8 cellular contexts compared by ENCODE assay signal in genomic region chr17:17151962-17152361, GRCh38. TPM values are rescaled to one million over a fixed set of nuclear protein-coding genes. Genes with fewer than 3 reads are reported as not detected.
A peak's percentile ranks its signal among the peaks of the same experiment; 100 is the strongest.
DNase-seq lines count a peak whose midpoint lies in the region; ATAC-seq and TF ChIP-seq lines count a peak whose summit lies in the region.

No MANE protein-coding gene starts in this region.

- POLR2A ChIA-PET in WTC11 (lab: Charles Lee) = no interaction called here

- no peak for TF ChIP-seq CTCF in WTC11 (IDR thresholded peaks at IDR 0.05)

- no peak overlapping the region for H3K27ac Mint-ChIP-seq in WTC11

- H3K36me3 Mint-ChIP-seq in WTC11 = peaks cover 52% of the 10 kb centered on the region

- no peaks in the 10 kb centered on the region for H3K27me3 Mint-ChIP-seq in WTC11 (ENCODE audit: low read depth)

- CTCF ChIA-PET in WTC11 (lab: Charles Lee) = interaction anchor here (1.0 kb wide), 1 partner anchor 10 kb away, joined by 6 read pairs; no protein-coding TSS in a partner anchor

- DNase-seq in A172 (ENCODE audit: low spot score) (peak; percentile 99), HUDEP-2 (lab: John Stamatoyannopoulos, UW; ENCODE audit: unreplicated experiment in 76 of 76) (peak in 69 of 76 experiments; percentile 7 to 84 (median 60)), anterior cingulate cortex (lab: John Stamatoyannopoulos, UW) (peak in 55 of 58 donors; percentile 27 to 94 (median 76)), hypothalamus (lab: John Stamatoyannopoulos, UW) (peak in 49 of 51 donors; percentile 5 to 92 (median 73)), NCI-H1048 (lab: John Stamatoyannopoulos, UW) (no peak), WTC11 (ENCODE audit: low spot score) (no peak)
- peak; percentile 15 for DNase-seq in stimulated activated CD4-positive, alpha-beta T cell treated with anti-CD3 and anti-CD28 coated beads, Interleukin-4, amount 100 ng/mL, for 1 hour

- no peaks in the 10 kb centered on the region for H3K9me3 Mint-ChIP-seq in WTC11

- ATAC-seq in WTC11 (no peak), HG02885 (IDR thresholded peaks at IDR 0.05; ENCODE audit: poor library complexity, unreplicated experiment) (no peak)

- H3K4me1 Mint-ChIP-seq in WTC11 = no peaks in the 10 kb centered on the region

- no peak overlapping the region for H3K4me3 Mint-ChIP-seq in WTC11

TF ChIP-seq in WTC11, 78 proteins besides CTCF, POLR2A, EP300 and RAD21:
- TF ChIP-seq ZSCAN18 (CRISPR knock-in tag; IDR thresholded peaks at IDR 0.05) = no peak

RNA-seq across cellular contexts. Expression of gene PLD6, which starts 54.2 kb away (rescaled TPM):
- total RNA-seq in A172 (2014; rRNA removed; shearing (Covaris generic)) = 10.8 and 15.1 TPM in 2 replicates
- 1.2 to 2.6 TPM (median 2.6 TPM) in 3 replicates for total RNA-seq in WTC11 (2021)

Comparison
In these comparisons a context has a peak if more than half of its experiments do, and no peak if none do; other contexts are left out.
1. DNase-seq: peak in A172 (single experiment), HUDEP-2 (69 of 76), anterior cingulate cortex (55 of 58), hypothalamus (49 of 51) and stimulated activated CD4-positive, alpha-beta T cell treated with anti-CD3 and anti-CD28 coated beads, Interleukin-4, amount 100 ng/mL, for 1 hour (single experiment); none in NCI-H1048 (single experiment) and WTC11 (single experiment).